Comparison of ENCODE assay signal across 14 cellular contexts in genomic region chr15:93052090-93052892, GRCh38. TPM values are rescaled to one million over a fixed set of nuclear protein-coding genes. Genes with fewer than 3 reads are reported as not detected.
DNase-seq lines count a peak whose midpoint lies in the region; ATAC-seq, FAIRE-seq and TF ChIP-seq lines count a peak whose summit lies in the region.
"Had no signal": no experiment of that assay in that cellular context is flagged by ENCODE, and none has a peak within 500 bp of the region (broad histone marks: within the 10 kb centered on the region; RNA-seq: fewer than 3 reads in every experiment).

No MANE protein-coding gene starts in this region.

- no peak for FAIRE-seq in H1 (lab: Jason Lieb, UNC)

- TF ChIP-seq CTCF in A673 (conservative IDR thresholded peaks at IDR 0.05; ENCODE audit: low read depth, low read length) (peak; percentile 38), GM10266 (IDR thresholded peaks at IDR 0.05; ENCODE audit: control insufficient read depth, insufficient read depth, low read depth, missing control alignments) (peak; percentile 12), H1 (IDR thresholded peaks at IDR 0.05; ENCODE audit: control extremely low read depth in 1 of 3, insufficient read depth in 1 of 3, low read depth in 1 of 3, low read length in 3 of 3) (peak in 2 of 3 experiments; percentile 58 to 60; a peak in 3 of 4 replicates), dorsolateral prefrontal cortex (IDR thresholded peaks at IDR 0.05 in 54 of 56, conservative IDR thresholded peaks at IDR 0.05 in 2 of 56; ENCODE audit: low read depth in 1 of 56, partially characterized antibody in 56 of 56) (no peak)

- H3K36me3 ChIP-seq in A673 (ENCODE audit: insufficient read depth, low read length, poor library complexity, severe bottlenecking) (no peaks in the 10 kb centered on the region), H1 (ENCODE audit: control insufficient read depth in 2 of 4, insufficient read depth in 4 of 4, low read length in 3 of 4) (peaks cover 30 to 89% (median 55%) of the 10 kb centered on the region in 4 experiments)
- H3K36me3 ChIP-seq: left lung, MG63 had no signal

- H2AK5ac ChIP-seq in H1 (ENCODE audit: low read depth, low read length) = no peak overlapping the region

- no peak overlapping the region for H3K14ac ChIP-seq in H1 (ENCODE audit: insufficient read length)

- H3K9me3 ChIP-seq in A673 (ENCODE audit: low read depth, low read length, poor library complexity, severe bottlenecking) = no peaks in the 10 kb centered on the region
- no peaks in the 10 kb centered on the region; a peak in 1 of 4 replicates for H3K9me3 ChIP-seq in H1 (ENCODE audit: insufficient read depth in 2 of 2, low read depth in 1 of 2, low read length in 1 of 2)
- H3K9me3 ChIP-seq: left lung, MG63 had no signal

- POLR2A ChIA-PET in A673 (lab: Charles Lee; ENCODE audit: low non-redundant PET) (no interaction called here), H1 (lab: Charles Lee; ENCODE audit: partially characterized antibody) (interaction anchor here (0.6 to 1.5 kb wide), 3 partner anchors 8 to 1068 kb away, joined by 3 to 4 read pairs (median 3); no protein-coding TSS in a partner anchor)

- H3K56ac ChIP-seq in H1 (replicated peaks; ENCODE audit: insufficient read length, low read depth, low read length) = no peak overlapping the region

- H3K4ac ChIP-seq in H1 (replicated peaks; ENCODE audit: insufficient read length, low read depth, low read length) = no peak overlapping the region

- H4K20me1 ChIP-seq in H1 (replicated peaks in 1 of 2; ENCODE audit: control insufficient read depth in 1 of 2, insufficient read depth in 2 of 2, low read length in 2 of 2) = peaks cover 29 to 50% of the 10 kb centered on the region in 2 experiments

- BruUV-seq in A673 (replicated peaks; lab: Mats Ljungman, UMichigan) = no TSS peak

- no peak overlapping the region for H2AFZ ChIP-seq in H1 (ENCODE audit: low read length)

- TF ChIP-seq EP300 in H1 (IDR thresholded peaks at IDR 0.05; ENCODE audit: borderline replicate concordance in 1 of 2, low read depth in 2 of 2, low read length in 2 of 2) = no peak

- H2BK15ac ChIP-seq in H1 (ENCODE audit: low read length) = no peak overlapping the region

- H4K91ac ChIP-seq in H1 (replicated peaks; ENCODE audit: insufficient read length, low read length) = no peak overlapping the region

- H3K4me3 ChIP-seq in A673 (ENCODE audit: low read depth, low read length, poor library complexity, severe bottlenecking) (no peak overlapping the region), H1 (ENCODE audit: extremely low read depth in 1 of 4, insufficient read depth in 2 of 4, low read depth in 3 of 4, low read length in 4 of 4) (no peak overlapping the region), dorsolateral prefrontal cortex (no peak overlapping the region)
- H3K4me3 ChIP-seq: left lung, MG63 had no signal

- intact Hi-C loops in A673 (cut with micrococcal nuclease; ENCODE audit: unreplicated experiment) = no loop called here
- intact Hi-C loops in dorsolateral prefrontal cortex (cut with DNase I) = no loop called here

- H3K9ac ChIP-seq in H1 (replicated peaks in 1 of 4; ENCODE audit: extremely low read depth in 1 of 4, low read depth in 3 of 4, low read length in 3 of 4) = no peak overlapping the region

- H2BK12ac ChIP-seq in H1 (ENCODE audit: low read depth, low read length) = no peak overlapping the region

- H3K79me1 ChIP-seq in H1 (ENCODE audit: low read depth, low read length) = peaks cover 26% of the 10 kb centered on the region

- no peak overlapping the region for H3K4me2 ChIP-seq in H1 (ENCODE audit: insufficient read depth in 1 of 2, low read depth in 2 of 2, low read length in 2 of 2)

- H4K8ac ChIP-seq in H1 (ENCODE audit: extremely low read depth, insufficient read depth, low read length) = peak overlapping the region; percentile 35; the same call in 1 of the 2 replicates

- H4K5ac ChIP-seq in H1 (ENCODE audit: insufficient read length, low read depth, low read length) = no peak overlapping the region

- no peak for TF ChIP-seq POLR2A in H1 (IDR thresholded peaks at IDR 0.05; ENCODE audit: control extremely low read depth in 1 of 2, low read depth in 2 of 2, low read length in 2 of 2)

- 93% methylated on average over 30 of the region's 39 CpGs; no CpG with 5 or more reads in 1 of the 2 experiments for WGBS in H1 (ENCODE audit: extremely low coverage in 1 of 2, insufficient coverage in 1 of 2, insufficient read length in 1 of 2, insufficient replicate concordance in 2 of 2, low coverage in 1 of 2, low lambda C conversion rate in 2 of 2, missing lambda C conversion rate in 1 of 2), 2 experiments

- H3K23ac ChIP-seq in H1 (ENCODE audit: insufficient read length) = no peak overlapping the region

- DNase-seq in A673 (ENCODE audit: low spot score) (no peak), GM10266 (ENCODE audit: extremely low spot score) (no peak), NCI-H69 (lab: John Stamatoyannopoulos, UW) (peak; percentile 39), H1 (ENCODE audit: low read depth in 1 of 2, low spot score in 2 of 2) (no peak), GM19238 (ENCODE audit: insufficient read length, low spot score) (no peak), anterior cingulate cortex (lab: John Stamatoyannopoulos, UW) (no peak), dorsolateral prefrontal cortex (no peak)
- DNase-seq: activated naive CD8-positive, alpha-beta T cell treated with anti-CD3 and anti-CD28 coated beads, Interleukin-2, amount 10 ng/mL, durations not matched to agents 7 days and 5 days; CD4-positive, CD25-positive, alpha-beta regulatory T cell; dermis blood vessel endothelial cell; MG63; NCI-H82 had no signal

- H3K27me3 ChIP-seq in A673 (replicated peaks; ENCODE audit: insufficient read depth, low read depth, low read length, poor library complexity) (no peaks in the 10 kb centered on the region), H1 (replicated peaks in 1 of 4; ENCODE audit: control insufficient read depth in 3 of 4, extremely low read depth in 1 of 4, insufficient read depth in 3 of 4, low read length in 3 of 4) (no peaks in the 10 kb centered on the region), dorsolateral prefrontal cortex (peaks cover 0 to 7% (median 0%) of the 10 kb centered on the region in 45 donors)
- H3K27me3 ChIP-seq: MG63 had no signal

- H3K18ac ChIP-seq in H1 (ENCODE audit: extremely low read depth, low read length) = no peak overlapping the region

- H3K4me1 ChIP-seq in A673 (ENCODE audit: insufficient read depth, low read length, poor library complexity, severe bottlenecking) (peaks cover 4% of the 10 kb centered on the region), H1 (replicated peaks in 1 of 4; ENCODE audit: control insufficient read depth in 3 of 4, insufficient read depth in 4 of 4, low read length in 3 of 4) (peaks cover 0 to 15% (median 2%) of the 10 kb centered on the region in 4 experiments; a peak in 4 of 7 replicates)

- H3K23me2 ChIP-seq in H1 (ENCODE audit: low read depth, low read length) = no peaks in the 10 kb centered on the region

- 0 out of 2 replicates have a peak overlapping the region, but pooled peaks have one; percentile 26 for H2BK5ac ChIP-seq in H1 (ENCODE audit: low read depth, low read length)

- TF ChIP-seq RAD21 in H1 (IDR thresholded peaks at IDR 0.05 in 1 of 2, conservative IDR thresholded peaks at IDR 0.05 in 1 of 2; ENCODE audit: low read depth in 2 of 2, low read length in 2 of 2) = peak; percentile 52 to 63

- ATAC-seq in GM18907 (IDR thresholded peaks at IDR 0.05; ENCODE audit: unreplicated experiment) = no peak
- ATAC-seq: left lung had no signal

- peaks cover 3 to 55% of the 10 kb centered on the region in 2 experiments; a peak in 3 of 4 replicates for H3K79me2 ChIP-seq in H1 (ENCODE audit: control insufficient read depth in 1 of 2, insufficient read depth in 2 of 2, low read length in 2 of 2)

- no peak overlapping the region for H2BK120ac ChIP-seq in H1 (replicated peaks; ENCODE audit: low read depth, low read length)

- no peak overlapping the region for H2BK20ac ChIP-seq in H1 (ENCODE audit: low read length)

- CTCF ChIA-PET in A673 (lab: Charles Lee) = no interaction called here
- CTCF ChIA-PET in H1 (lab: Charles Lee; ENCODE audit: partially characterized antibody) = interaction anchor here (0.6 to 15.8 kb wide), 11 partner anchors 8 to 178 kb away, joined by 3 to 119 read pairs (median 7); partner anchors contain the start of gene RGMA

- H3K27ac ChIP-seq in A673 (ENCODE audit: low read depth, low read length, poor library complexity, severe bottlenecking) = no peak overlapping the region
- no peak overlapping the region for H3K27ac ChIP-seq in H1 (ENCODE audit: low read depth, low read length)
- H3K27ac ChIP-seq in dorsolateral prefrontal cortex = no peak overlapping the region
- H3K27ac ChIP-seq: left lung had no signal

TF ChIP-seq in H1, 55 proteins besides CTCF, POLR2A, EP300 and RAD21 (continues in another document):
- TF ChIP-seq TBP (IDR thresholded peaks at IDR 0.05; ENCODE audit: low read depth, low read length) (no peak), CBX8 (IDR thresholded peaks at IDR 0.05; ENCODE audit: borderline replicate concordance, low read depth, low read length) (no peak), CHD2 (IDR thresholded peaks at IDR 0.05; ENCODE audit: low read length) (no peak), CTBP2 (IDR thresholded peaks at IDR 0.05; ENCODE audit: borderline replicate concordance, insufficient read depth, insufficient read length, low read length) (no peak), CEBPB (IDR thresholded peaks at IDR 0.05; ENCODE audit: low read depth, low read length) (no peak), ZNF274 (IDR thresholded peaks at IDR 0.05; ENCODE audit: borderline replicate concordance, extremely low read depth, low read length) (no peak), BACH1 (IDR thresholded peaks at IDR 0.05; ENCODE audit: low read length) (no peak)

RNA-seq across cellular contexts. Expression of gene RGMA, which starts 36.7 kb away (rescaled TPM):
- total RNA-seq in A673 (2021) (5.0 and 8.3 TPM in 2 replicates), dorsolateral prefrontal cortex (100 to 1,000 TPM in 17 of 120 experiments, 10 to 100 TPM in 103; 48.2 to 210 (median 77.1) TPM)
- total RNA-seq in H1 (2021; fragmentation: NEBNext Ultra II Directional; extraction: Animal tissue kit (Norgen Biotek cat#: 25700)) = 39.8 and 41.8 TPM in 2 replicates
- 19.9 and 49.3 TPM in 2 replicates for polyA plus RNA-seq in H1 (2011; rRNA removed)
- polyA plus RNA-seq in H1 (2011; cell fraction: cytosol; rRNA removed) = 22.2 TPM
- 36.3 TPM for polyA plus RNA-seq in H1 (2011; cell fraction: nucleus; rRNA removed)
- 29.1 to 45.4 TPM (median 42.0 TPM) in 4 replicates for polyA plus RNA-seq in H1 (2012, experiment 1 of 2)
- 30.6 TPM for polyA plus RNA-seq in H1 (2012, experiment 2 of 2)
- 21.1 TPM for polyA plus RNA-seq in H1 (2013, experiment 1 of 2)
- polyA plus RNA-seq in H1 (2013, experiment 2 of 2) = 23.0 TPM
- 10.0 and 13.8 TPM in 2 replicates for polyA minus RNA-seq in H1 (2011; rRNA and poly(A)+ RNA removed)
- 25.5 TPM for polyA minus RNA-seq in H1 (2011; cell fraction: cytosol; rRNA and poly(A)+ RNA removed)
- 27.8 TPM for polyA minus RNA-seq in H1 (2011; cell fraction: nucleus; rRNA and poly(A)+ RNA removed)
- polyA plus RNA-seq: CD4-positive, CD25-positive, alpha-beta regulatory T cell had no signal

Comparison
In these comparisons a context has a peak if more than half of its experiments do, and no peak if none do; other contexts are left out.
1. CTCF ChIP-seq: peak in A673 (single experiment), GM10266 (single experiment) and H1 (2 of 3); none in dorsolateral prefrontal cortex (0 of 56).